ENCODE assay signal across 12 cellular contexts in genomic region chr10:44980309-44981171, GRCh38. TPM values are rescaled to one million over a fixed set of nuclear protein-coding genes. Genes with fewer than 3 reads are reported as not detected.
DNase-seq lines count a peak whose midpoint lies in the region; ATAC-seq, FAIRE-seq and TF ChIP-seq lines count a peak whose summit lies in the region.
"Had no signal": no experiment of that assay in that cellular context is flagged by ENCODE, and none has a peak within 500 bp of the region (broad histone marks: within the 10 kb centered on the region; RNA-seq: fewer than 3 reads in every experiment).

No MANE protein-coding gene starts in this region.

- H3K9ac ChIP-seq in GM12878 (ENCODE audit: control insufficient read depth, insufficient read depth, low read length), result no peak overlapping the region
- H3K9ac ChIP-seq in subcutaneous abdominal adipose tissue (ENCODE audit: low read length in 5 of 5), result peak overlapping the region in 4 of 5 donors; percentile 6 to 61 (median 10)

- ATAC-seq in GM12878, result peak; percentile 53
- ATAC-seq in HG02623 (IDR thresholded peaks at IDR 0.05; ENCODE audit: unreplicated experiment), result no peak
- no peak for ATAC-seq in HG03175 (IDR thresholded peaks at IDR 0.05; ENCODE audit: unreplicated experiment)
- ATAC-seq in GM19455 (IDR thresholded peaks at IDR 0.05; ENCODE audit: unreplicated experiment), result no peak

- H3K36me3 ChIP-seq in HEK293 (ENCODE audit: control insufficient read depth in 2 of 2, insufficient read depth in 1 of 2, low read length in 2 of 2) (peaks cover 0 to 5% of the 10 kb centered on the region in 2 experiments; a peak in 1 of 3 replicates), GM12878 (ENCODE audit: control insufficient read depth in 2 of 2, insufficient read depth in 2 of 2, low read length in 1 of 2) (peaks cover 0 to 4% of the 10 kb centered on the region in 2 experiments; a peak in 3 of 4 replicates), subcutaneous abdominal adipose tissue (ENCODE audit: control insufficient read depth in 5 of 5, insufficient read depth in 5 of 5, low read length in 5 of 5) (peaks cover 0 to 59% (median 38%) of the 10 kb centered on the region in 5 donors)

- TF ChIP-seq EP300 in GM12878 (IDR thresholded peaks at IDR 0.05; ENCODE audit: borderline replicate concordance in 1 of 2, control insufficient read depth in 1 of 2, low read depth in 2 of 2, low read length in 2 of 2), result no peak

- no peaks in the 10 kb centered on the region for H3K9me3 ChIP-seq in HEK293 (ENCODE audit: control insufficient read depth, insufficient read depth, low read depth, low read length)
- no peaks in the 10 kb centered on the region for H3K9me3 ChIP-seq in GM12878 (replicated peaks; ENCODE audit: control insufficient read depth, insufficient read depth, low read length)
- no peaks in the 10 kb centered on the region for H3K9me3 ChIP-seq in subcutaneous abdominal adipose tissue (ENCODE audit: control insufficient read depth in 5 of 5, low read length in 5 of 5)

- WGBS in GM12878 (ENCODE audit: insufficient coverage, insufficient replicate concordance, low lambda C conversion rate, missing lambda C conversion rate), result 27% methylated on average over 14 of the region's 14 CpGs

- POLR2A ChIA-PET in HEK293 (lab: Yijun Ruan, JAX), result no interaction called here
- POLR2A ChIA-PET in GM12878 (lab: Charles Lee), result interaction anchor here (0.7 to 7.4 kb wide), 6 partner anchors 13 to 48 kb away, joined by 3 to 110 read pairs (median 5); no protein-coding TSS in a partner anchor

- TF ChIP-seq POLR2A in GM12878 (IDR thresholded peaks at IDR 0.05; ENCODE audit: low read depth, low read length), result no peak; the same call in 1 of the 2 replicates

- H3K4me3 ChIP-seq in HEK293 (ENCODE audit: low read depth, low read length), result no peak overlapping the region
- H3K4me3 ChIP-seq in GM12878, result no peak overlapping the region; the same call in 1 of the 2 replicates
- H3K4me3 ChIP-seq in subcutaneous abdominal adipose tissue (ENCODE audit: low read depth in 1 of 5, low read length in 5 of 5), result peak overlapping the region in 3 of 5 donors; percentile 6 to 19 (median 7)

- H3K27ac ChIP-seq in HEK293 (ENCODE audit: extremely low read depth, low read depth, low read length) (no peak overlapping the region; the same call in 1 of the 2 replicates), GM12878 (ENCODE audit: control insufficient read depth, insufficient read depth) (peak overlapping the region; percentile 47), subcutaneous abdominal adipose tissue (ENCODE audit: low read depth, low read length) (peak overlapping the region; percentile 90)

- DNase-seq in GM12878 (ENCODE audit: low read depth, low spot score) (no peak), kidney tubule cell (ENCODE audit: low spot score) (peak; percentile 71), cerebellar nuclear complex (lab: John Stamatoyannopoulos, UW) (no peak)
- DNase-seq: activated CD4-positive, alpha-beta memory T cell treated with anti-CD3 and anti-CD28 coated beads for 36 hours; effector memory CD4-positive, alpha-beta T cell; GDM1; stimulated activated CD8-positive, alpha-beta memory T cell treated with anti-CD3 and anti-CD28 coated beads, Interleukin-4, amount 100 ng/mL, for 48 hours had no signal

- H3K27me3 ChIP-seq in GM12878 (replicated peaks in 1 of 2; ENCODE audit: control insufficient read depth in 2 of 2, insufficient read depth in 2 of 2, low read length in 1 of 2) (no peaks in the 10 kb centered on the region), subcutaneous abdominal adipose tissue (ENCODE audit: control insufficient read depth in 5 of 5, insufficient read depth in 4 of 5, low read length in 5 of 5) (no peaks in the 10 kb centered on the region)

- intact Hi-C loops in GM12878 (cut with micrococcal nuclease; ENCODE audit: unreplicated experiment), result no loop called here

- in situ Hi-C loops in GM12878 (cut with MboI), result no loop called here

- no peak for TF ChIP-seq CTCF in HEK293 (tag by site-specific recombination; IDR thresholded peaks at IDR 0.05)
- TF ChIP-seq CTCF in GM12878 (IDR thresholded peaks at IDR 0.05 in 2 of 3, conservative IDR thresholded peaks at IDR 0.05 in 1 of 3; ENCODE audit: control insufficient read depth in 2 of 3, extremely low read depth in 1 of 3, insufficient read depth in 1 of 3, low read depth in 3 of 3, low read length in 3 of 3), result no peak

- BruUV-seq in GM12878 (replicated peaks; lab: Mats Ljungman, UMichigan), result no TSS peak

- H4K20me1 ChIP-seq in GM12878 (ENCODE audit: control insufficient read depth, insufficient read depth), result no peaks in the 10 kb centered on the region

- peaks cover 30% of the 10 kb centered on the region for H3K4me1 ChIP-seq in HEK293 (ENCODE audit: control insufficient read depth, insufficient read depth, low read length)
- peaks cover 45% of the 10 kb centered on the region for H3K4me1 ChIP-seq in GM12878 (ENCODE audit: control insufficient read depth, insufficient read depth, low read length)
- peaks cover 28 to 84% (median 77%) of the 10 kb centered on the region in 5 donors for H3K4me1 ChIP-seq in subcutaneous abdominal adipose tissue (ENCODE audit: control insufficient read depth in 5 of 5, insufficient read depth in 5 of 5, low read length in 5 of 5)

- no peak for FAIRE-seq in GM12878 (lab: Jason Lieb, UNC)

- peak overlapping the region; percentile 57 for H3K4me2 ChIP-seq in GM12878 (ENCODE audit: control insufficient read depth, insufficient read depth)

- CTCF ChIA-PET in HEK293 (lab: Yijun Ruan, JAX) (interaction anchor here (0.6 to 1.2 kb wide), 4 partner anchors 9 to 32 kb away, joined by 3 read pairs; no protein-coding TSS in a partner anchor), GM12878 (lab: Yijun Ruan, JAX) (interaction anchor here (0.9 to 10.1 kb wide), 13 partner anchors 9 to 74 kb away, joined by 3 to 181 read pairs (median 4); no protein-coding TSS in a partner anchor)

- H3K79me2 ChIP-seq in GM12878 (ENCODE audit: control insufficient read depth, insufficient read depth, low read length), result peaks cover 11% of the 10 kb centered on the region

- RAD21 ChIA-PET in GM12878 (lab: Charles Lee; ENCODE audit: unreplicated experiment), result interaction anchor here (0.6 to 7.7 kb wide), 8 partner anchors 14 to 47 kb away, joined by 4 to 124 read pairs (median 5); no protein-coding TSS in a partner anchor

- no peak for TF ChIP-seq RAD21 in GM12878 (IDR thresholded peaks at IDR 0.05; ENCODE audit: insufficient read depth, low read depth, low read length)

- H2AFZ ChIP-seq in GM12878 (ENCODE audit: control insufficient read depth, low read depth, low read length), result peak overlapping the region; percentile 28

- SMC1A ChIA-PET in GM12878 (lab: Charles Lee; ENCODE audit: uncharacterized antibody, unreplicated experiment), result interaction anchor here (1.0 to 5.2 kb wide), 9 partner anchors 13 to 48 kb away, joined by 3 to 43 read pairs (median 7); partner anchors contain the start of gene ZNF22

RNA-seq across cellular contexts. Expression of gene DEPP1, which starts 1.9 kb away (rescaled TPM):
- 23.8 and 31.1 TPM in 2 replicates for total RNA-seq in GM12878 (2013; cell fraction: nucleolus; rRNA removed)
- total RNA-seq in GM12878 (2014; rRNA removed), result 7.8 and 8.4 TPM in 2 replicates
- 5.6 and 5.7 TPM in 2 replicates for total RNA-seq in GM12878 (2014; rRNA removed; fragmentation: Illumina TruSeq; extraction: Trizol)
- total RNA-seq in GM12878 (2021), result 8.6 and 8.9 TPM in 2 replicates
- polyA plus RNA-seq in GM12878 (2011; ENCODE audit: low read depth), result 1.2 TPM
- polyA plus RNA-seq in GM12878 (2011; rRNA removed), result 2.4 and 4.5 TPM in 2 replicates
- 5.2 and 6.2 TPM in 2 replicates for polyA plus RNA-seq in GM12878 (2011; cell fraction: cytosol; rRNA removed)
- polyA plus RNA-seq in GM12878 (2011; cell fraction: nucleus; rRNA removed), result 3.0 and 3.7 TPM in 2 replicates
- 2.1 and 4.4 TPM in 2 replicates for polyA plus RNA-seq in GM12878 (2012)
- 3.8 and 6.1 TPM in 2 replicates for polyA plus RNA-seq in GM12878 (2014; fragmentation: Illumina TruSeq; extraction: Trizol)
- polyA plus RNA-seq in GM12878 (2014; fragmentation: Nextera tagmentation; extraction: Ambion mirVana), result 1 to 10 TPM; 1.7 to 1.8 TPM
- polyA plus RNA-seq in GM12878 (2014; rRNA removed), result 8.5 TPM in 2 replicates
- polyA plus RNA-seq in GM12878 (2016; fragmentation: Nextera tagmentation; extraction: Ambion mirVana), result 10 to 100 TPM; 11.0 to 12.1 TPM
- 6.1 and 8.3 TPM in 2 replicates for polyA minus RNA-seq in GM12878 (2011; rRNA and poly(A)+ RNA removed)
- 2.6 and 3.1 TPM in 2 replicates for polyA minus RNA-seq in GM12878 (2011; cell fraction: cytosol; rRNA and poly(A)+ RNA removed)
- 8.7 and 10.1 TPM in 2 replicates for polyA minus RNA-seq in GM12878 (2011; cell fraction: nucleus; rRNA and poly(A)+ RNA removed)

RNA-seq across cellular contexts. Expression of gene ZNF22, which starts 20.2 kb away (rescaled TPM):
- 15.8 and 16.7 TPM in 2 replicates for total RNA-seq in GM12878 (2013; cell fraction: nucleolus; rRNA removed)
- total RNA-seq in GM12878 (2014; rRNA removed), result 31.1 and 42.1 TPM in 2 replicates
- 44.2 and 44.5 TPM in 2 replicates for total RNA-seq in GM12878 (2014; rRNA removed; fragmentation: Illumina TruSeq; extraction: Trizol)
- 31.1 and 34.7 TPM in 2 replicates for total RNA-seq in GM12878 (2021)
- 20.2 TPM for polyA plus RNA-seq in GM12878 (2011; ENCODE audit: low read depth)
- polyA plus RNA-seq in GM12878 (2011; rRNA removed), result 33.1 and 49.3 TPM in 2 replicates
- polyA plus RNA-seq in GM12878 (2011; cell fraction: cytosol; rRNA removed), result 10.8 and 12.9 TPM in 2 replicates
- 11.1 and 11.3 TPM in 2 replicates for polyA plus RNA-seq in GM12878 (2011; cell fraction: nucleus; rRNA removed)
- polyA plus RNA-seq in GM12878 (2012), result 21.5 and 21.7 TPM in 2 replicates
- polyA plus RNA-seq in GM12878 (2014; fragmentation: Illumina TruSeq; extraction: Trizol), result 43.4 and 59.1 TPM in 2 replicates
- polyA plus RNA-seq in GM12878 (2014; fragmentation: Nextera tagmentation; extraction: Ambion mirVana), result 10 to 100 TPM; 47.4 to 74.4 TPM
- polyA plus RNA-seq in GM12878 (2014; rRNA removed), result 26.7 and 32.3 TPM in 2 replicates
- 10 to 100 TPM; 47.2 to 48.4 TPM for polyA plus RNA-seq in GM12878 (2016; fragmentation: Nextera tagmentation; extraction: Ambion mirVana)
- polyA minus RNA-seq in GM12878 (2011; rRNA and poly(A)+ RNA removed), result 8.3 and 8.7 TPM in 2 replicates
- polyA minus RNA-seq in GM12878 (2011; cell fraction: cytosol; rRNA and poly(A)+ RNA removed), result 4.4 and 5.1 TPM in 2 replicates
- polyA minus RNA-seq in GM12878 (2011; cell fraction: nucleus; rRNA and poly(A)+ RNA removed), result 5.2 and 6.5 TPM in 2 replicates

RNA-seq across cellular contexts. Expression of gene RASSF4, which starts 20.9 kb away (rescaled TPM):
- 175 and 194 TPM in 2 replicates for total RNA-seq in GM12878 (2013; cell fraction: nucleolus; rRNA removed)
- 15.6 and 16.5 TPM in 2 replicates for total RNA-seq in GM12878 (2014; rRNA removed)
- total RNA-seq in GM12878 (2014; rRNA removed; fragmentation: Illumina TruSeq; extraction: Trizol), result 10.9 and 11.9 TPM in 2 replicates
- 20.0 and 21.1 TPM in 2 replicates for total RNA-seq in GM12878 (2021)
- polyA plus RNA-seq in GM12878 (2011; ENCODE audit: low read depth), result 9.8 TPM
- 50.8 and 71.1 TPM in 2 replicates for polyA plus RNA-seq in GM12878 (2011; rRNA removed)
- polyA plus RNA-seq in GM12878 (2011; cell fraction: cytosol; rRNA removed), result 55.8 and 83.7 TPM in 2 replicates
- 307 and 389 TPM in 2 replicates for polyA plus RNA-seq in GM12878 (2011; cell fraction: nucleus; rRNA removed)
- 16.9 and 18.3 TPM in 2 replicates for polyA plus RNA-seq in GM12878 (2012)
- polyA plus RNA-seq in GM12878 (2014; fragmentation: Illumina TruSeq; extraction: Trizol), result 6.3 and 10.7 TPM in 2 replicates
- polyA plus RNA-seq in GM12878 (2014; fragmentation: Nextera tagmentation; extraction: Ambion mirVana), result 1 to 10 TPM; 3.7 to 4.0 TPM
- 17.1 and 19.4 TPM in 2 replicates for polyA plus RNA-seq in GM12878 (2014; rRNA removed)
- 10 to 100 TPM; 17.1 to 19.1 TPM for polyA plus RNA-seq in GM12878 (2016; fragmentation: Nextera tagmentation; extraction: Ambion mirVana)
- 45.6 and 75.7 TPM in 2 replicates for polyA minus RNA-seq in GM12878 (2011; rRNA and poly(A)+ RNA removed)
- polyA minus RNA-seq in GM12878 (2011; cell fraction: cytosol; rRNA and poly(A)+ RNA removed), result 17.1 and 19.4 TPM in 2 replicates
- polyA minus RNA-seq in GM12878 (2011; cell fraction: nucleus; rRNA and poly(A)+ RNA removed), result 66.4 and 98.8 TPM in 2 replicates

Comparison
In these comparisons a context has a peak if more than half of its experiments do, and no peak if none do; other contexts are left out.
1. H3K4me3 ChIP-seq: peak in subcutaneous abdominal adipose tissue (3 of 5); none in HEK293 (single experiment) and GM12878 (single experiment).